In genomic region chr2:70103531-70104061, GRCh38 we compare ENCODE assay signal across 9 cellular contexts. TPM values are rescaled to one million over a fixed set of nuclear protein-coding genes. Genes with fewer than 3 reads are reported as not detected.
A peak's percentile ranks its signal among the peaks of the same experiment; 100 is the strongest.
DNase-seq lines count a peak whose midpoint lies in the region; ATAC-seq and TF ChIP-seq lines count a peak whose summit lies in the region.
"Had no signal": no experiment of that assay in that cellular context is flagged by ENCODE, and none has a peak within 500 bp of the region (broad histone marks: within the 10 kb centered on the region; RNA-seq: fewer than 3 reads in every experiment).

No MANE protein-coding gene starts in this region.

- no peak for ATAC-seq in sciatic nerve

- H3K36me3 ChIP-seq in effector memory CD4-positive, alpha-beta T cell (ENCODE audit: control insufficient read depth, insufficient read depth, low read length), result no peaks in the 10 kb centered on the region

- peak overlapping the region; percentile 51 for H3K27ac ChIP-seq in effector memory CD4-positive, alpha-beta T cell (ENCODE audit: insufficient read depth, low read length, poor library complexity, severe bottlenecking)

- H3K27me3 ChIP-seq in effector memory CD4-positive, alpha-beta T cell (replicated peaks; ENCODE audit: control insufficient read depth, insufficient read depth, low read length, poor library complexity, severe bottlenecking), result no peaks in the 10 kb centered on the region

- no peaks in the 10 kb centered on the region for H3K9me3 ChIP-seq in effector memory CD4-positive, alpha-beta T cell (ENCODE audit: control insufficient read depth, low read length)

- peak overlapping the region; percentile 39 for H3K4me3 ChIP-seq in GM12864 (ENCODE audit: low read depth, low read length)
- peak overlapping the region; percentile 13 for H3K4me3 ChIP-seq in effector memory CD4-positive, alpha-beta T cell (ENCODE audit: insufficient read depth, low read depth, low read length, poor library complexity, severe bottlenecking)

- intact Hi-C loops in sciatic nerve (cut with DNase I), result no loop called here

- TF ChIP-seq CTCF in GM12864 (IDR thresholded peaks at IDR 0.05; ENCODE audit: low read depth, low read length, missing control alignments), result no peak

- H3K4me1 ChIP-seq in effector memory CD4-positive, alpha-beta T cell (ENCODE audit: control insufficient read depth, insufficient read depth, low read length, poor library complexity, severe bottlenecking), result peaks cover 25% of the 10 kb centered on the region

- DNase-seq in GM12864 (ENCODE audit: low read depth) (no peak), Kasumi-1 (lab: John Stamatoyannopoulos, UW) (peak; percentile 19 to 46), sciatic nerve (ENCODE audit: low spot score) (peak; percentile 43), NCI-H526 (lab: John Stamatoyannopoulos, UW) (no peak), NCI-H446 treated with DMSO at 0.1 percent for 48 hours (lab: John Stamatoyannopoulos, UW) (no peak), nucleus accumbens (lab: John Stamatoyannopoulos, UW) (no peak)
- DNase-seq in effector memory CD4-positive, alpha-beta T cell, result peak in 1 of 3 donors; percentile 10
- DNase-seq in NK-92 treated with Interleukin-12 subunit alpha and Interleukin-12 subunit beta, amount 100 ng/mL, for 24 hours (lab: John Stamatoyannopoulos, UW), result no peak
- DNase-seq: stimulated activated CD4-positive, alpha-beta T cell treated with anti-CD3 and anti-CD28 coated beads, Interleukin-4, amount 100 ng/mL, for 1 hour had no signal

RNA-seq across cellular contexts. Expression of gene PCBP1, which starts 16.3 kb away (rescaled TPM):
- 285 TPM for total RNA-seq in sciatic nerve

Comparison
In these comparisons a context has a peak if more than half of its experiments do, and no peak if none do; other contexts are left out.
1. DNase-seq: peak in Kasumi-1 (2 of 2) and sciatic nerve (single experiment); none in GM12864 (single experiment), NCI-H526 (0 of 2), NCI-H446 treated with DMSO at 0.1 percent for 48 hours (single experiment), nucleus accumbens (0 of 56) and NK-92 treated with Interleukin-12 subunit alpha and Interleukin-12 subunit beta, amount 100 ng/mL, for 24 hours (single experiment).